In the genomic region with DNA sequence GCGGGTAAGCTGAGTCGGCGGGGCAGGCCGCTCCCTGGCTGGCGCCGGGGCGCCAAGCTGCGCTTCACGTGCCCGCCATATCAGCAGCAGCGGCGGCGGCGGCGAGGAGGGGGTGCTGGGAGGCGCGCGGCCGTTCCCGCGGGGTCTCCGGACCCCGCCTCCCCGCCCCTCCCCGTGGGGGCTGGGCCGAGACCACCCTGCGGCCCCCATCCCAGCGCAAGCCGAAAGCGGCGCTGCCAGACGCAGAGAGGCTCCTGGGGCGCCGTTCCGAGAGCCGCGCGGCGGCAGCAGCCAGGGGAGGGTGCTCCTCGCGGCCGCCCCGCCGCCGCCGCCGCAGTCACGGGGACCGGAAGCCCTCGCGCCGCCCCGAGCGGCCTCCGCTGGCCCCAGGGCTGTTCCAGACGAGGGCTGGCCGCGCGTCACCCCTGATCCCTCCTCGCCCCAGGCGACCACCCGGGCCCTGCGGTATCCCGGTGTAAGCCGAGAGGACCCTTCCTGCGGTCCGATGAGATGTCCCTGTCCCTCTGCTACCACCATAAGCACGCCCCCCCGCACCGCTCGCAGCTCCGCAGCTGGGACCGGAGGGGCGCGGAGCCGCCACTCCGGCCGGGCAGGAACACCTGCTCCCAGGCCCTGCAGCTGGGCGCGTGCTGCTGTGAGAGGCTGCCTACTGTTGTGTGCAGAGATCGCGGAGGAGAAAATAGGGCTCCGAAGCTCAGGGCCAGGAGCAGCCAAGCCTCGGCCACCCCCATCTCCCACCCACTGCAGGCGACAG, we compare ENCODE assay signal across 7 cellular contexts. TPM values are rescaled to one million over a fixed set of nuclear protein-coding genes. Genes with fewer than 3 reads are reported as not detected.
DNase-seq lines count a peak whose midpoint lies in the region; ATAC-seq and TF ChIP-seq lines count a peak whose summit lies in the region.

No MANE protein-coding gene starts in this region.

- no peaks in the 10 kb centered on the region for H3K79me2 ChIP-seq in SK-N-SH (ENCODE audit: insufficient read depth)

- 0% methylated on average over 5 of the region's 85 CpGs for WGBS in SK-N-SH (ENCODE audit: low lambda C conversion rate)

- H3K9ac ChIP-seq in SK-N-SH = peak overlapping the region; percentile 63
- H3K9ac ChIP-seq in muscle layer of colon (ENCODE audit: low read length) = no peak overlapping the region

- H3K4me2 ChIP-seq in SK-N-SH = peak overlapping the region; percentile 81

- H2AFZ ChIP-seq in SK-N-SH (ENCODE audit: low read depth) = no peak overlapping the region; the same call in 1 of the 2 replicates

- H4K20me1 ChIP-seq in SK-N-SH (ENCODE audit: insufficient read depth) = no peaks in the 10 kb centered on the region

- intact Hi-C loops in posterior vena cava (cut with DNase I) = loop anchor here (5.0 to 10.0 kb wide), 2 partner anchors 42 to 50 kb away; no protein-coding TSS in a partner anchor

- CTCF ChIA-PET in HEK293T (lab: Yijun Ruan, JAX) (no interaction called here), SK-N-SH (lab: Yijun Ruan, JAX) (interaction anchor here (0.6 to 1.6 kb wide), 3 partner anchors 9 to 40 kb away, joined by 3 to 5 read pairs (median 4); no protein-coding TSS in a partner anchor)

- H3K27ac ChIP-seq in SK-N-SH (ENCODE audit: low read depth in 2 of 2, low read length in 1 of 2) (peak overlapping the region; percentile 45 to 93), muscle layer of colon (ENCODE audit: low read depth, low read length) (peak overlapping the region; percentile 80)
- H3K27ac ChIP-seq in effector memory CD4-positive, alpha-beta T cell (ENCODE audit: insufficient read depth, low read length, poor library complexity, severe bottlenecking) = peak overlapping the region; percentile 57

- no peaks in the 10 kb centered on the region for H3K9me2 ChIP-seq in SK-N-SH

- no peak for TF ChIP-seq EP300 in SK-N-SH (IDR thresholded peaks at IDR 0.05; ENCODE audit: borderline replicate concordance in 1 of 2, low read depth in 1 of 2, low read length in 1 of 2)

- no peak for ATAC-seq in HG03039 (IDR thresholded peaks at IDR 0.05; ENCODE audit: unreplicated experiment)

- H3K4me3 ChIP-seq in GM06990 (replicated peaks; ENCODE audit: low read depth, low read length) (peak overlapping the region; percentile 60), SK-N-SH (ENCODE audit: low read depth in 2 of 2, low read length in 1 of 2) (peak overlapping the region; percentile 54 to 61), muscle layer of colon (ENCODE audit: low read depth in 1 of 2, low read length in 2 of 2) (peak overlapping the region; percentile 43 to 61)
- peak overlapping the region; percentile 56 for H3K4me3 ChIP-seq in effector memory CD4-positive, alpha-beta T cell (ENCODE audit: insufficient read depth, low read depth, low read length, poor library complexity, severe bottlenecking)

- H3K9me3 ChIP-seq in SK-N-SH = no peaks in the 10 kb centered on the region
- no peaks in the 10 kb centered on the region for H3K9me3 ChIP-seq in effector memory CD4-positive, alpha-beta T cell (ENCODE audit: control insufficient read depth, low read length)
- no peaks in the 10 kb centered on the region for H3K9me3 ChIP-seq in muscle layer of colon (ENCODE audit: low read length)

- POLR2A ChIA-PET in HEK293T (lab: Yijun Ruan, JAX) = interaction anchor here (1.0 to 4.5 kb wide), 9 partner anchors 12 to 309 kb away, joined by 3 to 24 read pairs (median 6); no protein-coding TSS in a partner anchor
- POLR2A ChIA-PET in SK-N-SH (lab: Yijun Ruan, JAX) = interaction anchor here (0.6 to 2.4 kb wide), 11 partner anchors 8 to 951 kb away, joined by 3 to 8 read pairs (median 3); partner anchors contain the start of gene BCOR

- peak; percentile 55 for DNase-seq in GM06990 (ENCODE audit: extremely low read depth, insufficient read length)
- DNase-seq in HEK293T (ENCODE audit: extremely low spot score) = no peak
- peak; percentile 64 for DNase-seq in SK-N-SH
- DNase-seq in effector memory CD4-positive, alpha-beta T cell = no peak
- DNase-seq in posterior vena cava (ENCODE audit: low spot score) = no peak

- TF ChIP-seq CTCF in GM06990 (IDR thresholded peaks at IDR 0.05; ENCODE audit: insufficient read depth, low read length, poor library complexity, severe bottlenecking) (no peak), SK-N-SH (IDR thresholded peaks at IDR 0.05) (no peak)

- H3F3A ChIP-seq in SK-N-SH (replicated peaks; ENCODE audit: insufficient read depth) = peaks cover 16% of the 10 kb centered on the region

- H3K4me1 ChIP-seq in SK-N-SH (ENCODE audit: control insufficient read depth in 1 of 2, insufficient read depth in 2 of 2, low read depth in 1 of 2, low read length in 1 of 2) (peaks cover 3 to 41% of the 10 kb centered on the region in 2 experiments; a peak in 3 of 4 replicates), muscle layer of colon (ENCODE audit: insufficient read depth, low read length) (peaks cover 16% of the 10 kb centered on the region)
- peaks cover 26% of the 10 kb centered on the region for H3K4me1 ChIP-seq in effector memory CD4-positive, alpha-beta T cell (ENCODE audit: control insufficient read depth, insufficient read depth, low read length, poor library complexity, severe bottlenecking)

- H3K36me3 ChIP-seq in GM06990 (ENCODE audit: control insufficient read depth, insufficient read depth, low read length) (no peaks in the 10 kb centered on the region), SK-N-SH (replicated peaks in 1 of 2; ENCODE audit: control insufficient read depth in 1 of 2, insufficient read depth in 2 of 2, low read length in 1 of 2) (no peaks in the 10 kb centered on the region), muscle layer of colon (ENCODE audit: insufficient read depth, low read length) (no peaks in the 10 kb centered on the region)
- H3K36me3 ChIP-seq in effector memory CD4-positive, alpha-beta T cell (ENCODE audit: control insufficient read depth, insufficient read depth, low read length) = no peaks in the 10 kb centered on the region

- no peak for TF ChIP-seq RAD21 in SK-N-SH (IDR thresholded peaks at IDR 0.05; ENCODE audit: low read length)

- H3K27me3 ChIP-seq in GM06990 (replicated peaks; ENCODE audit: control insufficient read depth, insufficient read depth, low read length) (no peaks in the 10 kb centered on the region), SK-N-SH (ENCODE audit: insufficient read depth) (peaks cover 39% of the 10 kb centered on the region; the same call in 1 of the 2 replicates), muscle layer of colon (ENCODE audit: control insufficient read depth in 1 of 2, insufficient read depth in 2 of 2, low read length in 2 of 2) (peaks cover 12 to 73% of the 10 kb centered on the region in 2 donors)
- H3K27me3 ChIP-seq in effector memory CD4-positive, alpha-beta T cell (replicated peaks; ENCODE audit: control insufficient read depth, insufficient read depth, low read length, poor library complexity, severe bottlenecking) = peaks cover 4% of the 10 kb centered on the region

TF ChIP-seq in HEK293T, 16 proteins besides CTCF, POLR2A, EP300 and RAD21:
- TF ChIP-seq SP1 (IDR thresholded peaks at IDR 0.05) (no peak), FOXM1 (IDR thresholded peaks at IDR 0.05; ENCODE audit: borderline replicate concordance) (no peak), ELF4 (IDR thresholded peaks at IDR 0.05) (no peak), L3MBTL2 (conservative IDR thresholded peaks at IDR 0.05) (peak; percentile 68), FOXK2 (IDR thresholded peaks at IDR 0.05) (no peak), HDGF (IDR thresholded peaks at IDR 0.05; ENCODE audit: borderline replicate concordance) (0 out of 2 replicates have a peak, but pooled peaks have one; percentile 58), LEF1 (IDR thresholded peaks at IDR 0.05; ENCODE audit: borderline replicate concordance) (0 out of 2 replicates have a peak, but pooled peaks have one; percentile 53)

TF ChIP-seq in SK-N-SH, 30 proteins besides CTCF, POLR2A, EP300 and RAD21:
- TF ChIP-seq NRF1 (IDR thresholded peaks at IDR 0.05; ENCODE audit: low read depth, low read length) (no peak), FOSL2 (IDR thresholded peaks at IDR 0.05; ENCODE audit: borderline replicate concordance, low read depth) (no peak), SMC3 (IDR thresholded peaks at IDR 0.05; ENCODE audit: low read depth, low read length) (no peak), YY1 (IDR thresholded peaks at IDR 0.05; ENCODE audit: low read depth) (no peak), TCF12 (IDR thresholded peaks at IDR 0.05) (no peak)
TF ChIP-seq in SK-N-SH: peak in this region for 0.

RNA-seq across cellular contexts. Expression of gene BCOR, which starts 7.4 kb away (rescaled TPM):
- 6.9 and 8.8 TPM in 2 replicates for polyA plus RNA-seq in SK-N-SH (2012; rRNA removed)
- polyA plus RNA-seq in SK-N-SH (2012; cell fraction: cytosol; rRNA removed) = 8.4 and 9.4 TPM in 2 replicates
- polyA plus RNA-seq in SK-N-SH (2012; cell fraction: nucleus; rRNA removed) = 19.4 and 21.9 TPM in 2 replicates
- total RNA-seq in posterior vena cava = 10 to 100 TPM; 22.8 to 23.7 TPM

Comparison
In these comparisons a context has a peak if more than half of its experiments do, and no peak if none do; other contexts are left out.
1. DNase-seq: peak in GM06990 (single experiment) and SK-N-SH (single experiment); none in HEK293T (single experiment), effector memory CD4-positive, alpha-beta T cell (0 of 3) and posterior vena cava (single experiment).
2. Peak in every context shown above with its lines, with median percentiles within 50 percentile points of each other: H3K4me3 ChIP-seq and H3K27ac ChIP-seq.